ENCODE assay signal across 8 cellular contexts in the genomic region with DNA sequence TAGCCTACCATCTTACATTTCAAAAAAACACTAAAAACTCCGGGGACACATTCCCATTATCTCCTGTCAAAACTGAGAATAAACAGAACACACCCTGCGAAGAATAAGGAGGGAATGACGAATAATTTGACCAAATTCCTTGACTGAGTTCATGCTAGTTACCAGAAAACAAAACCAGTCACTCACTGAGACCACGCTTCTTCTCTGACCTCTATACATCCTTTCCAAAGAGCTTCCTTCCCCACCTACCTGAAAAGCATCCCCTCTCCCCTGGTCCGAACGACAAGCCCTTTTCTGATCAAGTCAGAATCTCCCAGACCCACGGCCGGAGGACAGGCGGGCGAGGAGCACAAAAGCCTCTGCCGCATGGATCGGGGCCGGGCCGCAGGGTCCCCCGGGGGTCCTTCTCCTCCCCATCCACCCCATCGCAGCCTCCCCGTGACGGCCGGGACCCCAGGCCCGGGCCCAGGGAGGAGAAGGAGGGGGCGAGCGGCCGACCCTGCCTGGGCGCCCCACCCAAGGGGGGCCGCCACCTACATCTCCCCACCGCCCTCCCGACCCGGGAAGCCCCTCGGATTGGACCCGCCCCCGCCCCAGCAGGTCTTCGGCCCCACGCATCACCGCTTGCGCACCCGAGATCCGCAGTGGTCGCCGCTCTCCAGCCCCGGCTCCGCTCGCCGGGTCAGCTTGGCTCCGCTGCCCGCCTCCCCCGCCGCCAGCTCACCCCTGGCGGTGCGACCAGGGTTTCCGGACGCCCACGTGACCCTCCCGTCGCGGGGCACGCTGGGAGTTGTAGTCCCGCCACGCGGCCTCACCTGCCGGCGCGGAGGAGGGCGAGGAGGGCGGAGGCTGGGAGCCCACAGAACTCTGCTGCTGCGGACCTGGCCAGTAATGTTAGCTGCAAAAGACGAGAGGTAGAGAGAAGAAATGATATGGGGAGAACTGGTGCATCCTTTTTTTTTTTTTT. TPM values are rescaled to one million over a fixed set of nuclear protein-coding genes. Genes with fewer than 3 reads are reported as not detected.
DNase-seq lines count a peak whose midpoint lies in the region; ATAC-seq, FAIRE-seq and TF ChIP-seq lines count a peak whose summit lies in the region.

SLC37A3 (minus strand) TSS at position 747 of the 967 bp plus-strand sequence. CDS start 16,004 bp downstream, outside the sequence.

- ATAC-seq in HG02759 (IDR thresholded peaks at IDR 0.05; ENCODE audit: unreplicated experiment) = peak; percentile 100

- H3K4me3 ChIP-seq in hepatocyte = peak within 1 kb of the TSS; percentile 55
- peak within 1 kb of the TSS; percentile 90 for H3K4me3 ChIP-seq in retinal pigment epithelial cell (ENCODE audit: low read length)

- H3K9me2 ChIP-seq in hepatocyte (replicated peaks; ENCODE audit: insufficient read depth) = no peaks in the 10 kb centered on the region

- WGBS in hepatocyte (ENCODE audit: low lambda C conversion rate, missing lambda C conversion rate) = under 1% methylated on average over 32 of the region's 66 CpGs

- TF ChIP-seq POLR2A in GM12891 (IDR thresholded peaks at IDR 0.05; ENCODE audit: low read depth, low read length) = peak; percentile 58; the same call in 1 of the 2 replicates

- peak within 1 kb of the TSS; percentile 70 for H3K4me2 ChIP-seq in hepatocyte

- TF ChIP-seq CTCF in hepatocyte (IDR thresholded peaks at IDR 0.05; ENCODE audit: poor library complexity) (no peak), retinal pigment epithelial cell (conservative IDR thresholded peaks at IDR 0.05; ENCODE audit: low read depth, low read length) (no peak)

- peaks cover 34% of the 10 kb centered on the region for H4K20me1 ChIP-seq in hepatocyte (ENCODE audit: insufficient read depth, poor library complexity, severe bottlenecking)

- no peaks in the 10 kb centered on the region for H3K27me3 ChIP-seq in hepatocyte

- DNase-seq in GM12891 (ENCODE audit: insufficient read length, low spot score) (peak; percentile 94), NCI-H146 treated with DMSO at 0.1 percent for 48 hours (lab: John Stamatoyannopoulos, UW; ENCODE audit: unreplicated experiment) (peak; percentile 76), T1000 (lab: John Stamatoyannopoulos, UW) (peak; percentile 44), astrocyte of the hippocampus (ENCODE audit: low read depth, low spot score) (peak; percentile 93), hepatocyte (ENCODE audit: low spot score) (peak; percentile 95), retinal pigment epithelial cell (ENCODE audit: low read depth) (peak; percentile 30), MV-4-11 (lab: John Stamatoyannopoulos, UW) (no peak)

- no peaks in the 10 kb centered on the region for H3K9me3 ChIP-seq in hepatocyte (ENCODE audit: low read depth)

- H3K27ac ChIP-seq in hepatocyte = peak within 1 kb of the TSS; percentile 91

- peaks cover 44% of the 10 kb centered on the region for H3K79me2 ChIP-seq in hepatocyte

- peak; percentile 96 for FAIRE-seq in GM12891 (lab: Jason Lieb, UNC)

- no peaks in the 10 kb centered on the region for H3K36me3 ChIP-seq in hepatocyte (replicated peaks; ENCODE audit: insufficient read depth, low read depth)

- H2AFZ ChIP-seq in hepatocyte = peak within 1 kb of the TSS; percentile 37

- H3K4me1 ChIP-seq in hepatocyte (ENCODE audit: insufficient read depth) = peaks cover 6% of the 10 kb centered on the region

TF ChIP-seq in GM12891, 5 proteins besides CTCF, POLR2A, EP300 and RAD21:
- TF ChIP-seq PAX5 (IDR thresholded peaks at IDR 0.05; ENCODE audit: insufficient read depth, low read length, severe bottlenecking) (peak; percentile 9), POU2F2 (IDR thresholded peaks at IDR 0.05; ENCODE audit: low read depth, low read length) (no peak)

RNA-seq across cellular contexts. Expression of gene SLC37A3, which starts in this region (rescaled TPM):
- 8.0 TPM for polyA plus RNA-seq in GM12891 (2012; ENCODE audit: low read depth, missing spikeins)
- total RNA-seq in hepatocyte = 40.4 and 64.5 TPM in 2 replicates
- 39.5 and 44.9 TPM in 2 replicates for polyA plus RNA-seq in hepatocyte
